ENCODE assay signal across 12 cellular contexts in the genomic region with DNA sequence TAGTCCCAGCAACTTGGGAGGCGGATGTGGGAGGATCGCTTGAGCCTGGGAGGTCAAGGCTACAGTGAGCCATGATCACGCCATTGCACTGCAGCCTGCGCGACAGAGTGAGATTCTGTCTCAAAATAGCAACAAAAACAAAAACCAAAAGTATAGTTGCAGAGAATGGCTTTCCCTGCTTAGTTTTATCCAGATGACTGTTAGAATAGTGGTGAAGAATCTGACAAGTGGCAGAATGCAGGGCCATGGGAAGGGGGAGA.
"Had no signal": no experiment of that assay in that cellular context is flagged by ENCODE, and none has a peak within 500 bp of the region (broad histone marks: within the 10 kb centered on the region; RNA-seq: fewer than 3 reads in every experiment).

No MANE protein-coding gene starts in this region.

- H3K4me3 ChIP-seq: neural progenitor cell, smooth muscle cell, upper lobe of right lung had no signal

- H3K9me3 Mint-ChIP-seq: activated CD4-positive, alpha-beta memory T cell treated with anti-CD3 and anti-CD28 coated beads, Interleukin-2, amount 10 ng/mL, durations not matched to agents 7 days and 5 days; activated naive CD8-positive, alpha-beta T cell treated with anti-CD3 and anti-CD28 coated beads for 36 hours; activated T-cell treated with anti-CD3 and anti-CD28 coated beads, Interleukin-2, amount 50 U/mL, for 72 hours; stimulated activated effector memory CD8-positive, alpha-beta T cell treated with anti-CD3 and anti-CD28 coated beads, Interleukin-12 subunit alpha, Interleukin-12 subunit beta, amount 100 ng/mL, for 72 hours; T-helper 2 cell treated with Interferon-gamma antibody and Interleukin-4, amounts not matched to agents 5 μg/mL and 100 μg/mL, for 36 hours had no signal

- ATAC-seq: activated T-cell treated with anti-CD3 and anti-CD28 coated beads, Interleukin-2, amount 50 U/mL, for 72 hours; stimulated activated effector memory CD8-positive, alpha-beta T cell treated with anti-CD3 and anti-CD28 coated beads, Interleukin-12 subunit alpha, Interleukin-12 subunit beta, amount 100 ng/mL, for 72 hours had no signal

- H3K4me2 ChIP-seq: neural progenitor cell, smooth muscle cell had no signal

- H3K36me3 Mint-ChIP-seq: activated naive CD8-positive, alpha-beta T cell treated with anti-CD3 and anti-CD28 coated beads for 36 hours; stimulated activated effector memory CD8-positive, alpha-beta T cell treated with anti-CD3 and anti-CD28 coated beads, Interleukin-12 subunit alpha, Interleukin-12 subunit beta, amount 100 ng/mL, for 72 hours had no signal

- H3K36me3 ChIP-seq: neural progenitor cell, upper lobe of right lung had no signal

- DNase-seq: activated CD4-positive, alpha-beta memory T cell treated with anti-CD3 and anti-CD28 coated beads, Interleukin-2, amount 10 ng/mL, durations not matched to agents 7 days and 5 days; activated gamma-delta T cell treated with Interleukin-2 at 50 U/mL for 16 hours; activated naive CD8-positive, alpha-beta T cell treated with anti-CD3 and anti-CD28 coated beads for 36 hours; activated T-cell treated with anti-CD3 and anti-CD28 coated beads, Interleukin-2, amount 50 U/mL, for 72 hours; effector CD4-positive, alpha-beta T cell; right cardiac atrium; upper lobe of right lung had no signal

- H3K9ac ChIP-seq: neural progenitor cell, parathyroid adenoma had no signal

- H3K4me1 Mint-ChIP-seq: activated CD4-positive, alpha-beta memory T cell treated with anti-CD3 and anti-CD28 coated beads, Interleukin-2, amount 10 ng/mL, durations not matched to agents 7 days and 5 days; activated naive CD8-positive, alpha-beta T cell treated with anti-CD3 and anti-CD28 coated beads for 36 hours; stimulated activated effector memory CD8-positive, alpha-beta T cell treated with anti-CD3 and anti-CD28 coated beads, Interleukin-12 subunit alpha, Interleukin-12 subunit beta, amount 100 ng/mL, for 72 hours had no signal

- H3K4me3 Mint-ChIP-seq: activated CD4-positive, alpha-beta memory T cell treated with anti-CD3 and anti-CD28 coated beads, Interleukin-2, amount 10 ng/mL, durations not matched to agents 7 days and 5 days; activated naive CD8-positive, alpha-beta T cell treated with anti-CD3 and anti-CD28 coated beads for 36 hours; activated T-cell treated with anti-CD3 and anti-CD28 coated beads, Interleukin-2, amount 50 U/mL, for 72 hours; neural progenitor cell; stimulated activated effector memory CD8-positive, alpha-beta T cell treated with anti-CD3 and anti-CD28 coated beads, Interleukin-12 subunit alpha, Interleukin-12 subunit beta, amount 100 ng/mL, for 72 hours; T-helper 2 cell treated with Interferon-gamma antibody and Interleukin-4, amounts not matched to agents 5 μg/mL and 100 μg/mL, for 36 hours had no signal

- H3K27ac ChIP-seq: neural progenitor cell, parathyroid adenoma, upper lobe of right lung had no signal

- H3K27me3 ChIP-seq: neural progenitor cell, upper lobe of right lung had no signal

- H3K27ac Mint-ChIP-seq: activated CD4-positive, alpha-beta memory T cell treated with anti-CD3 and anti-CD28 coated beads, Interleukin-2, amount 10 ng/mL, durations not matched to agents 7 days and 5 days; activated naive CD8-positive, alpha-beta T cell treated with anti-CD3 and anti-CD28 coated beads for 36 hours; activated T-cell treated with anti-CD3 and anti-CD28 coated beads, Interleukin-2, amount 50 U/mL, for 72 hours; neural progenitor cell; stimulated activated effector memory CD8-positive, alpha-beta T cell treated with anti-CD3 and anti-CD28 coated beads, Interleukin-12 subunit alpha, Interleukin-12 subunit beta, amount 100 ng/mL, for 72 hours; T-helper 2 cell treated with Interferon-gamma antibody and Interleukin-4, amounts not matched to agents 5 μg/mL and 100 μg/mL, for 36 hours had no signal

- H3K9me3 ChIP-seq: upper lobe of right lung had no signal

- H3K79me2 ChIP-seq: parathyroid adenoma had no signal

- H2AFZ ChIP-seq: neural progenitor cell, parathyroid adenoma had no signal

- H3K4me1 ChIP-seq: parathyroid adenoma had no signal
